ENCODE assay signal across 21 cellular contexts in the genomic region with DNA sequence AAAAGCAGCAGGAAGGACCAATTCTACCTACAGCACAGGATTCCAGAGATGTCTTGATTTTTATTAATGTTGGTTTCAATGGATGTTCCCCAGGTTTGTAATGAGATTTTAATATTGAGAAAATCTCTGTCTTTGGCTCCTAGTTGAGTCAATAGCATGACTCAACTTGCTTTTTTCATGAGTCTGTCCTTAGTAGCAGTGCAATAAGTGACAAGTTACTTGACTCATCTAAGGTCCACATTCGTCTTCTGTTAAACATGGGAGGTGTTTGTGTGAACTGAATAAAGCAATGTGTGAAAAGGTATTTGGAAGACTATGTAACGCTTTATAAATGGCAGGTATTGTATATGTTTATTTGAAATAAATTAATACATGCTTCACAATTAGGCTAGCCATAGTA.
DNase-seq lines count a peak whose midpoint lies in the region; ATAC-seq, FAIRE-seq and TF ChIP-seq lines count a peak whose summit lies in the region.
"Had no signal": no experiment of that assay in that cellular context is flagged by ENCODE, and none has a peak within 500 bp of the region (broad histone marks: within the 10 kb centered on the region; RNA-seq: fewer than 3 reads in every experiment).

No MANE protein-coding gene starts in this region.

- dilution Hi-C loops in keratinocyte (cut with MboI; ENCODE audit: extremely low pct_ligation_motif_present, low sequenced_read_pairs): no loop called here

- H3K27ac ChIP-seq in keratinocyte (ENCODE audit: control insufficient read depth, insufficient read depth, low read length): no peak overlapping the region
- H3K27ac ChIP-seq: 22Rv1, C4-2B had no signal

- peak overlapping the region; percentile 24 for H3K4me2 ChIP-seq in keratinocyte (ENCODE audit: control insufficient read depth, extremely low read depth, insufficient read depth, low read depth, low read length)

- no peak overlapping the region for H3K4me3 ChIP-seq in keratinocyte (ENCODE audit: control insufficient read depth in 2 of 3, extremely low read depth in 1 of 3, insufficient read depth in 2 of 3, low read depth in 1 of 3, low read length in 3 of 3)

- no peaks in the 10 kb centered on the region for H3K9me1 ChIP-seq in keratinocyte (ENCODE audit: control insufficient read depth, extremely low read depth, insufficient read depth, low read length)

- no peak overlapping the region for H3K9ac ChIP-seq in keratinocyte (ENCODE audit: control insufficient read depth, extremely low read depth, insufficient read depth, low read length)

- no peaks in the 10 kb centered on the region for H3K27me3 ChIP-seq in keratinocyte (ENCODE audit: control insufficient read depth, extremely low read depth, insufficient read depth, low read length)

- ATAC-seq in esophagus mucosa: peak; percentile 93
- ATAC-seq: HCT116, HepG2 had no signal

- H3K4me1 ChIP-seq in keratinocyte (ENCODE audit: control insufficient read depth, extremely low read depth, insufficient read depth, low read length): peaks cover 10% of the 10 kb centered on the region

- no peak for TF ChIP-seq CTCF in keratinocyte (optimal IDR thresholded peaks at IDR 0.05 in 1 of 3, IDR thresholded peaks at IDR 0.05 in 1 of 3, conservative IDR thresholded peaks at IDR 0.05 in 1 of 3; ENCODE audit: extremely low read depth in 1 of 3, insufficient read depth in 2 of 3, low read length in 3 of 3)

- no peaks in the 10 kb centered on the region for H3K79me2 ChIP-seq in keratinocyte (ENCODE audit: control insufficient read depth, insufficient read depth, low read length)

- FAIRE-seq in keratinocyte (lab: Jason Lieb, UNC): no peak
- FAIRE-seq: D721Med, HepG2 had no signal

- no peaks in the 10 kb centered on the region for H4K20me1 ChIP-seq in keratinocyte (ENCODE audit: control insufficient read depth, extremely low read depth, insufficient read depth, low read length)

- peak; percentile 24 for DNase-seq in DMS53 (lab: John Stamatoyannopoulos, UW)
- no peak for DNase-seq in DMS53 treated with DMSO at 0.1 percent for 48 hours (lab: John Stamatoyannopoulos, UW; ENCODE audit: unreplicated experiment)
- peak; percentile 56 for DNase-seq in RKO (ENCODE audit: low spot score)
- peak; percentile 4 for DNase-seq in keratinocyte (ENCODE audit: low read depth, low spot score)
- DNase-seq in NCI-H1105 treated with DMSO at 0.1 percent for 48 hours (lab: John Stamatoyannopoulos, UW): no peak
- DNase-seq in T-helper 1 cell: no peak
- no peak for DNase-seq in NCI-H446 treated with DMSO at 0.1 percent for 48 hours (lab: John Stamatoyannopoulos, UW)
- DNase-seq: AML-193, DMS79 treated with DMSO at 0.1 percent for 48 hours, KBM-7, MV-4-11, NCI-H1417, NCI-H187, NCI-H226, NCI-H524 treated with DMSO at 0.1 percent for 48 hours had no signal

- H3K9me3 ChIP-seq in keratinocyte (ENCODE audit: control insufficient read depth, low read depth, low read length): no peaks in the 10 kb centered on the region

- H2AFZ ChIP-seq in keratinocyte (ENCODE audit: control insufficient read depth, low read length): no peak overlapping the region

- no peaks in the 10 kb centered on the region for H3K36me3 ChIP-seq in keratinocyte (ENCODE audit: control insufficient read depth in 2 of 2, extremely low read depth in 1 of 2, insufficient read depth in 2 of 2, low read length in 2 of 2)

Comparison
In these comparisons a context has a peak if more than half of its experiments do, and no peak if none do; other contexts are left out.
1. DNase-seq: peak in DMS53 (single experiment), RKO (single experiment) and keratinocyte (single experiment); none in DMS53 treated with DMSO at 0.1 percent for 48 hours (single experiment), NCI-H1105 treated with DMSO at 0.1 percent for 48 hours (single experiment), T-helper 1 cell (0 of 5) and NCI-H446 treated with DMSO at 0.1 percent for 48 hours (single experiment).